1 cellular context compared by ENCODE assay signal in the genomic region with DNA sequence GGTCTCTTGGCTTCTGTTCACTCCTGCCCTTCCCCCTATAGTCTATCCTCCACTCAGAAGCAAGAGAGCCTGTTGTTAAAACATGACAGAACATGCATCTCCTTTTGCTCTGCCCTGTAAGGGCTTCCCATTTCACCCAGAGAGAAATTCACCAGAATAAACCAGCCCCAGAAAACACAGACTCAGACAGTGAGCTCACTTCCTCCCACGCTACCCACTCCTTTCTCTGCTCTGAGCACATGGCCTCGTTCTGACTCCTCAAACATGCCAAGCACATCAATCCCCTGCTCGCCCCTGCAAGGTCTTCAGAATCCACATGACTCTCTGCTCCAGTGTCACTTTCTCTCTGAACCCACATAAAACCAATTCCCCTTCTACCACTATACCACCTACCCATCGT.
TF ChIP-seq lines count a peak whose summit lies in the region.

No MANE protein-coding gene starts in this region.

TF ChIP-seq in HEK293, 187 proteins besides CTCF, POLR2A, EP300 and RAD21 (continued from another document):
- TF ChIP-seq, protein P1, sequence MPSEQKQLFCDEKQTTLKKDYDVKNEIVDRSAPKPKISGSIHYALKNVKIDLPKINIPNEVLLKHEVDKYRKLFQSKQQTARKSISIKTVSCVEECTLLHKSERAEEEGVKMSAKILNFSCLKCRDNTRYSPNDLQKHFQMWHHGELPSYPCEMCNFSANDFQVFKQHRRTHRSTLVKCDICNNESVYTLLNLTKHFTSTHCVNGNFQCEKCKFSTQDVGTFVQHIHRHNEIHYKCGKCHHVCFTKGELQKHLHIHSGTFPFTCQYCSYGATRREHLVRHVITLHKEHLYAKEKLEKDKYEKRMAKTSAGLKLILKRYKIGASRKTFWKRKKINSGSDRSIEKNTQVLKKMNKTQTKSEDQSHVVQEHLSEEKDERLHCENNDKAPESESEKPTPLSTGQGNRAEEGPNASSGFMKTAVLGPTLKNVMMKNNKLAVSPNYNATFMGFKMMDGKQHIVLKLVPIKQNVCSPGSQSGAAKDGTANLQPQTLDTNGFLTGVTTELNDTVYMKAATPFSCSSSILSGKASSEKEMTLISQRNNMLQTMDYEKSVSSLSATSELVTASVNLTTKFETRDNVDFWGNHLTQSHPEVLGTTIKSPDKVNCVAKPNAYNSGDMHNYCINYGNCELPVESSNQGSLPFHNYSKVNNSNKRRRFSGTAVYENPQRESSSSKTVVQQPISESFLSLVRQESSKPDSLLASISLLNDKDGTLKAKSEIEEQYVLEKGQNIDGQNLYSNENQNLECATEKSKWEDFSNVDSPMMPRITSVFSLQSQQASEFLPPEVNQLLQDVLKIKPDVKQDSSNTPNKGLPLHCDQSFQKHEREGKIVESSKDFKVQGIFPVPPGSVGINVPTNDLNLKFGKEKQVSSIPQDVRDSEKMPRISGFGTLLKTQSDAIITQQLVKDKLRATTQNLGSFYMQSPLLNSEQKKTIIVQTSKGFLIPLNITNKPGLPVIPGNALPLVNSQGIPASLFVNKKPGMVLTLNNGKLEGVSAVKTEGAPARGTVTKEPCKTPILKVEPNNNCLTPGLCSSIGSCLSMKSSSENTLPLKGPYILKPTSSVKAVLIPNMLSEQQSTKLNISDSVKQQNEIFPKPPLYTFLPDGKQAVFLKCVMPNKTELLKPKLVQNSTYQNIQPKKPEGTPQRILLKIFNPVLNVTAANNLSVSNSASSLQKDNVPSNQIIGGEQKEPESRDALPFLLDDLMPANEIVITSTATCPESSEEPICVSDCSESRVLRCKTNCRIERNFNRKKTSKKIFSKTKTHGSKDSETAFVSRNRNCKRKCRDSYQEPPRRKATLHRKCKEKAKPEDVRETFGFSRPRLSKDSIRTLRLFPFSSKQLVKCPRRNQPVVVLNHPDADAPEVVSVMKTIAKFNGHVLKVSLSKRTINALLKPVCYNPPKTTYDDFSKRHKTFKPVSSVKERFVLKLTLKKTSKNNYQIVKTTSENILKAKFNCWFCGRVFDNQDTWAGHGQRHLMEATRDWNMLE (tag by site-specific recombination; conservative IDR thresholded peaks at IDR 0.05; ENCODE audit: low read depth) = no peak
- no peak for TF ChIP-seq MYNN (tag by site-specific recombination; IDR thresholded peaks at IDR 0.05; ENCODE audit: borderline replicate concordance)
- no peak for TF ChIP-seq KLF10 (tag by site-specific recombination; IDR thresholded peaks at IDR 0.05)
TF ChIP-seq in HEK293: peak in this region for 2.
